ENCODE assay signal across 8 cellular contexts in genomic region chr9:40587475-40588195, GRCh38.
A peak's percentile ranks its signal among the peaks of the same experiment; 100 is the strongest.
DNase-seq lines count a peak whose midpoint lies in the region; ATAC-seq and TF ChIP-seq lines count a peak whose summit lies in the region.
"Not testable (repeated sequence)": the region's sequence is repeated elsewhere in the genome, so short reads cannot be mapped to it uniquely, and the experiment has no call there.

No MANE protein-coding gene starts in this region.

- TF ChIP-seq RAD21 in liver (IDR thresholded peaks at IDR 0.05) = not testable (repeated sequence)

- H3K4me3 ChIP-seq in LNCaP clone FGC (ENCODE audit: low read depth, low read length); coronary artery; heart left ventricle; liver (ENCODE audit: low read depth in 1 of 3, low read length in 3 of 3); stomach: not testable (repeated sequence)

- TF ChIP-seq CTCF in CD14-positive monocyte (IDR thresholded peaks at IDR 0.05); coronary artery (IDR thresholded peaks at IDR 0.05); heart left ventricle (IDR thresholded peaks at IDR 0.05); liver (IDR thresholded peaks at IDR 0.05; ENCODE audit: low read depth, low read length, missing input control); stomach (IDR thresholded peaks at IDR 0.05): not testable (repeated sequence)
- peak; percentile 22; the same call in 1 of the 2 replicates for TF ChIP-seq CTCF in LNCaP clone FGC (IDR thresholded peaks at IDR 0.05; ENCODE audit: control insufficient read depth, extremely low read depth, insufficient read depth)

- not testable (repeated sequence) for H3K27ac ChIP-seq in coronary artery; heart left ventricle; liver (ENCODE audit: low read depth in 1 of 2, low read length in 2 of 2); stomach

- TF ChIP-seq POLR2A in heart left ventricle (IDR thresholded peaks at IDR 0.05); stomach (IDR thresholded peaks at IDR 0.05): not testable (repeated sequence)

- not testable (repeated sequence) for H3K9me3 Mint-ChIP-seq in CD14-positive monocyte; activated CD4-positive, alpha-beta T cell treated with anti-CD3 and anti-CD28 coated beads, Interleukin-2, amount 10 ng/mL, durations not matched to agents 24 days and 14 days

- H3K4me1 Mint-ChIP-seq in CD14-positive monocyte; activated CD4-positive, alpha-beta T cell treated with anti-CD3 and anti-CD28 coated beads, Interleukin-2, amount 10 ng/mL, durations not matched to agents 24 days and 14 days: not testable (repeated sequence)

- not testable (repeated sequence) for H3K9ac ChIP-seq in liver (ENCODE audit: low read depth in 1 of 2, low read length in 2 of 2)

- H3K27ac Mint-ChIP-seq in CD14-positive monocyte = peak overlapping the region in 1 of 7 donors; percentile 53
- not testable (repeated sequence) for H3K27ac Mint-ChIP-seq in activated CD4-positive, alpha-beta T cell treated with anti-CD3 and anti-CD28 coated beads, Interleukin-2, amount 10 ng/mL, durations not matched to agents 24 days and 14 days

- peak; percentile 44 for DNase-seq in CD14-positive monocyte (ENCODE audit: low spot score)
- not testable (repeated sequence) for DNase-seq in LNCaP clone FGC (ENCODE audit: low read depth)
- DNase-seq in activated CD4-positive, alpha-beta T cell treated with anti-CD3 and anti-CD28 coated beads, Interleukin-2, amount 10 ng/mL, durations not matched to agents 24 days and 14 days = peak; percentile 41
- DNase-seq in coronary artery (ENCODE audit: low spot score) = peak; percentile 0
- DNase-seq in heart left ventricle = peak in 3 of 5 donors; percentile 2 to 49 (median 17)
- peak; percentile 81 for DNase-seq in mesenteric fat pad (ENCODE audit: low spot score)
- peak; percentile 24 for DNase-seq in stomach

- H3K9me3 ChIP-seq in heart left ventricle; liver (ENCODE audit: control insufficient read depth in 4 of 4, low read length in 3 of 4); stomach: not testable (repeated sequence)

- not testable (repeated sequence) for H3K27me3 Mint-ChIP-seq in CD14-positive monocyte (ENCODE audit: low read depth in 3 of 3); activated CD4-positive, alpha-beta T cell treated with anti-CD3 and anti-CD28 coated beads, Interleukin-2, amount 10 ng/mL, durations not matched to agents 24 days and 14 days

- H3K36me3 Mint-ChIP-seq in CD14-positive monocyte; activated CD4-positive, alpha-beta T cell treated with anti-CD3 and anti-CD28 coated beads, Interleukin-2, amount 10 ng/mL, durations not matched to agents 24 days and 14 days (ENCODE audit: low read depth): not testable (repeated sequence)

- intact Hi-C loops in CD14-positive monocyte (cut with micrococcal nuclease); activated CD4-positive, alpha-beta T cell treated with anti-CD3 and anti-CD28 coated beads, Interleukin-2, amount 10 ng/mL, durations not matched to agents 24 days and 14 days (cut with micrococcal nuclease); heart left ventricle (cut with DNase I); stomach (cut with DNase I; ENCODE audit: low total_unique reads): not testable (repeated sequence)

- H3K4me3 Mint-ChIP-seq in CD14-positive monocyte; activated CD4-positive, alpha-beta T cell treated with anti-CD3 and anti-CD28 coated beads, Interleukin-2, amount 10 ng/mL, durations not matched to agents 24 days and 14 days: not testable (repeated sequence)

- 60 to 89% (median 85%) methylated on average over 5 to 14 of the region's 15 CpGs for WGBS in heart left ventricle, 4 donors
- 77% methylated on average over 15 of the region's 15 CpGs for WGBS in liver
- 82 to 94% (median 91%) methylated on average over 3 to 15 of the region's 15 CpGs for WGBS in stomach, 5 donors

- H3K27me3 ChIP-seq in heart left ventricle; liver (ENCODE audit: control insufficient read depth in 4 of 4, insufficient read depth in 4 of 4, low read length in 3 of 4); stomach: not testable (repeated sequence)

- not testable (repeated sequence) for H3K4me1 ChIP-seq in heart left ventricle; liver (ENCODE audit: control insufficient read depth in 4 of 4, insufficient read depth in 4 of 4, low read length in 3 of 4); stomach

- not testable (repeated sequence) for ATAC-seq in heart left ventricle

- not testable (repeated sequence) for TF ChIP-seq EP300 in stomach (IDR thresholded peaks at IDR 0.05)

- H3K36me3 ChIP-seq in heart left ventricle; liver (ENCODE audit: control insufficient read depth in 4 of 4, insufficient read depth in 3 of 4, low read depth in 1 of 4, low read length in 3 of 4); stomach: not testable (repeated sequence)

TF ChIP-seq in liver, 16 proteins besides CTCF, POLR2A, EP300 and RAD21:
- TF ChIP-seq RXRA (IDR thresholded peaks at IDR 0.05) (peak; percentile 24 to 58), HNF4A (conservative IDR thresholded peaks at IDR 0.05) (peak; percentile 16 to 21)
